In genomic region chrX:153318811-153319210, GRCh38 we compare ENCODE assay signal across 39 cellular contexts. TPM values are rescaled to one million over a fixed set of nuclear protein-coding genes. Genes with fewer than 3 reads are reported as not detected.
"Had no signal": no experiment of that assay in that cellular context is flagged by ENCODE, and none has a peak within 500 bp of the region (broad histone marks: within the 10 kb centered on the region; RNA-seq: fewer than 3 reads in every experiment).

No MANE protein-coding gene starts in this region.

- H3K4me3 ChIP-seq: ascending aorta, cardiac muscle cell had no signal

- H3K4me1 ChIP-seq: ascending aorta had no signal

- H3K36me3 ChIP-seq: ascending aorta, cardiac muscle cell had no signal

- H3K9me3 ChIP-seq: ascending aorta had no signal

- H3K27ac ChIP-seq: ascending aorta, cardiac muscle cell, VCaP had no signal

- H3K27me3 ChIP-seq: ascending aorta had no signal

- H3K36me3 Mint-ChIP-seq: activated CD4-positive, alpha-beta memory T cell treated with anti-CD3 and anti-CD28 coated beads for 36 hours; activated naive CD4-positive, alpha-beta T cell treated with anti-CD3 and anti-CD28 coated beads, Interleukin-2, amount 10 ng/mL, durations not matched to agents 7 days and 5 days; activated naive CD4-positive, alpha-beta T cell treated with anti-CD3 and anti-CD28 coated beads, Interleukin-2, amount 50 U/mL, for 24 hours; activated naive CD8-positive, alpha-beta T cell; activated naive CD8-positive, alpha-beta T cell treated with anti-CD3 and anti-CD28 coated beads, Interleukin-2, amount 10 ng/mL, durations not matched to agents 7 days and 5 days; brain had no signal

- H3K4me1 Mint-ChIP-seq: activated B cell treated with CpG ODN at 0.5 μM for 24 hours; activated CD4-positive, alpha-beta T cell treated with anti-CD3 and anti-CD28 coated beads, Interleukin-2, amount 10 ng/mL, durations not matched to agents 24 days and 14 days; activated naive CD8-positive, alpha-beta T cell treated with anti-CD3 and anti-CD28 coated beads, Interleukin-2, amount 10 ng/mL, durations not matched to agents 7 days and 5 days; activated T-helper 17 cell treated with anti-CD3 and anti-CD28 coated beads, Interleukin-2, amount 50 U/mL, for 72 hours; brain; central memory CD8-positive, alpha-beta T cell had no signal

- ATAC-seq: activated CD8-positive, alpha-beta T cell treated with anti-CD3 and anti-CD28 coated beads for 36 hours; activated naive CD8-positive, alpha-beta T cell treated with anti-CD3 and anti-CD28 coated beads, Interleukin-2, amount 50 U/mL, for 24 hours; activated T-cell treated with anti-CD3 and anti-CD28 coated beads, Interleukin-2, amount 50 U/mL, for 4 hours; activated T-cell treated with anti-CD3 and anti-CD28 coated beads, Interleukin-2, amount 50 U/mL, for 72 hours; activated T-helper 17 cell treated with anti-CD3 and anti-CD28 coated beads, Interleukin-2, amount 50 U/mL, for 72 hours had no signal

- H3K4me3 Mint-ChIP-seq: activated B cell treated with CpG ODN at 0.5 μM for 24 hours; activated CD4-positive, alpha-beta memory T cell treated with anti-CD3 and anti-CD28 coated beads for 36 hours; activated CD4-positive, alpha-beta T cell treated with anti-CD3 and anti-CD28 coated beads, Interleukin-2, amount 10 ng/mL, durations not matched to agents 24 days and 14 days; activated CD8-positive, alpha-beta T cell treated with anti-CD3 and anti-CD28 coated beads for 36 hours; activated naive CD4-positive, alpha-beta T cell treated with anti-CD3 and anti-CD28 coated beads, Interleukin-2, amount 10 ng/mL, durations not matched to agents 7 days and 5 days; activated naive CD4-positive, alpha-beta T cell treated with anti-CD3 and anti-CD28 coated beads, Interleukin-2, amount 50 U/mL, for 24 hours; activated naive CD8-positive, alpha-beta T cell; activated naive CD8-positive, alpha-beta T cell treated with anti-CD3 and anti-CD28 coated beads, Interleukin-2, amount 10 ng/mL, durations not matched to agents 7 days and 5 days; activated naive CD8-positive, alpha-beta T cell treated with anti-CD3 and anti-CD28 coated beads, Interleukin-2, amount 50 U/mL, for 24 hours; activated T-cell treated with anti-CD3 and anti-CD28 coated beads, Interleukin-2, amount 50 U/mL, for 4 hours; activated T-cell treated with anti-CD3 and anti-CD28 coated beads, Interleukin-2, amount 50 U/mL, for 72 hours; activated T-helper 1 cell treated with anti-CD3 and anti-CD28 coated beads, Interleukin-12 subunit alpha, Interleukin-12 subunit beta, Interleukin-2, Interleukin-4 antibody, amounts not matched to agents 30 ng/mL and 10 ng/mL and 1 ng/mL, durations not matched to agents 14 hours and 24 hours and 36 hours; activated T-helper 17 cell treated with anti-CD3 and anti-CD28 coated beads, Interleukin-2, amount 50 U/mL, for 72 hours; brain; central memory CD8-positive, alpha-beta T cell; T-helper 1 cell treated with Interleukin-12 subunit alpha and Interleukin-12 subunit beta and Interleukin-4 antibody, amounts not matched to agents 30 μg/mL and 1 μg/mL, for 36 hours; T-helper 2 cell treated with Interferon-gamma antibody and Interleukin-4, amounts not matched to agents 5 μg/mL and 100 μg/mL, for 36 hours had no signal

- H3K9me3 Mint-ChIP-seq: activated B cell treated with CpG ODN at 0.5 μM for 24 hours; activated CD4-positive, alpha-beta memory T cell treated with anti-CD3 and anti-CD28 coated beads for 36 hours; activated CD4-positive, alpha-beta T cell treated with anti-CD3 and anti-CD28 coated beads, Interleukin-2, amount 10 ng/mL, durations not matched to agents 24 days and 14 days; activated CD8-positive, alpha-beta T cell treated with anti-CD3 and anti-CD28 coated beads for 36 hours; activated naive CD4-positive, alpha-beta T cell treated with anti-CD3 and anti-CD28 coated beads, Interleukin-2, amount 10 ng/mL, durations not matched to agents 7 days and 5 days; activated naive CD4-positive, alpha-beta T cell treated with anti-CD3 and anti-CD28 coated beads, Interleukin-2, amount 50 U/mL, for 24 hours; activated naive CD8-positive, alpha-beta T cell treated with anti-CD3 and anti-CD28 coated beads, Interleukin-2, amount 10 ng/mL, durations not matched to agents 7 days and 5 days; activated naive CD8-positive, alpha-beta T cell treated with anti-CD3 and anti-CD28 coated beads, Interleukin-2, amount 50 U/mL, for 24 hours; activated T-cell treated with anti-CD3 and anti-CD28 coated beads, Interleukin-2, amount 50 U/mL, for 4 hours; activated T-cell treated with anti-CD3 and anti-CD28 coated beads, Interleukin-2, amount 50 U/mL, for 72 hours; activated T-helper 1 cell treated with anti-CD3 and anti-CD28 coated beads, Interleukin-12 subunit alpha, Interleukin-12 subunit beta, Interleukin-2, Interleukin-4 antibody, amounts not matched to agents 30 ng/mL and 10 ng/mL and 1 ng/mL, durations not matched to agents 14 hours and 24 hours and 36 hours; activated T-helper 17 cell treated with anti-CD3 and anti-CD28 coated beads, Interleukin-2, amount 50 U/mL, for 72 hours; central memory CD8-positive, alpha-beta T cell; T-helper 1 cell treated with Interleukin-12 subunit alpha and Interleukin-12 subunit beta and Interleukin-4 antibody, amounts not matched to agents 30 μg/mL and 1 μg/mL, for 36 hours; T-helper 2 cell treated with Interferon-gamma antibody and Interleukin-4, amounts not matched to agents 5 μg/mL and 100 μg/mL, for 36 hours had no signal

- DNase-seq: activated B cell treated with CpG ODN at 0.5 μM for 24 hours; activated CD4-positive, alpha-beta memory T cell treated with anti-CD3 and anti-CD28 coated beads for 36 hours; activated CD4-positive, alpha-beta T cell treated with anti-CD3 and anti-CD28 coated beads for 4 hours; activated CD4-positive, alpha-beta T cell treated with anti-CD3 and anti-CD28 coated beads, Interleukin-2, amount 10 ng/mL, durations not matched to agents 24 days and 14 days; activated CD4-positive, alpha-beta T cell treated with anti-CD3 and anti-CD28 coated beads, Interleukin-2, amount 50 U/mL, for 1 hour; activated CD4-positive, alpha-beta T cell treated with anti-CD3 and anti-CD28 coated beads, Interleukin-2, amount 50 U/mL, for 4 hours; activated CD4-positive, CD25-positive, alpha-beta regulatory T cell treated with anti-CD3 and anti-CD28 coated beads, Interleukin-2, amount 50 U/mL, for 72 hours; activated CD8-positive, alpha-beta memory T cell treated with anti-CD3 and anti-CD28 coated beads, Interleukin-2, amount 50 U/mL, for 4 hours; activated CD8-positive, alpha-beta T cell treated with anti-CD3 and anti-CD28 coated beads for 36 hours; activated effector memory CD4-positive, alpha-beta T cell treated with anti-CD3 and anti-CD28 coated beads, Interleukin-2, amount 50 U/mL, for 16 hours; activated gamma-delta T cell treated with Interleukin-2 at 50 U/mL for 16 hours; activated naive CD4-positive, alpha-beta T cell treated with anti-CD3 and anti-CD28 coated beads, Interleukin-2, amount 10 ng/mL, durations not matched to agents 7 days and 5 days; activated naive CD4-positive, alpha-beta T cell treated with Interleukin-2 at 50 U/mL for 16 hours; activated naive CD8-positive, alpha-beta T cell treated with anti-CD3 and anti-CD28 coated beads, Interleukin-2, amount 10 ng/mL, durations not matched to agents 7 days and 5 days; activated naive CD8-positive, alpha-beta T cell treated with anti-CD3 and anti-CD28 coated beads, Interleukin-2, amount 50 U/mL, for 24 hours; activated T-cell treated with anti-CD3 and anti-CD28 coated beads for 4 hours; activated T-cell treated with anti-CD3 and anti-CD28 coated beads, Interleukin-2, amount 50 U/mL, for 1 hour; activated T-cell treated with anti-CD3 and anti-CD28 coated beads, Interleukin-2, amount 50 U/mL, for 4 hours; activated T-cell treated with anti-CD3 and anti-CD28 coated beads, Interleukin-2, amount 50 U/mL, for 72 hours; amygdala; anterior cingulate cortex; caudate nucleus; T-helper 1 cell; T-helper 2 cell; T-helper 9 cell had no signal

- H3K27me3 Mint-ChIP-seq: activated CD4-positive, alpha-beta memory T cell treated with anti-CD3 and anti-CD28 coated beads for 36 hours; activated naive CD4-positive, alpha-beta T cell treated with anti-CD3 and anti-CD28 coated beads, Interleukin-2, amount 50 U/mL, for 24 hours had no signal

- H3K27ac Mint-ChIP-seq: activated B cell treated with CpG ODN at 0.5 μM for 24 hours; activated CD4-positive, alpha-beta memory T cell treated with anti-CD3 and anti-CD28 coated beads for 36 hours; activated CD4-positive, alpha-beta T cell treated with anti-CD3 and anti-CD28 coated beads, Interleukin-2, amount 10 ng/mL, durations not matched to agents 24 days and 14 days; activated CD8-positive, alpha-beta T cell treated with anti-CD3 and anti-CD28 coated beads for 36 hours; activated naive CD4-positive, alpha-beta T cell treated with anti-CD3 and anti-CD28 coated beads, Interleukin-2, amount 10 ng/mL, durations not matched to agents 7 days and 5 days; activated naive CD4-positive, alpha-beta T cell treated with anti-CD3 and anti-CD28 coated beads, Interleukin-2, amount 50 U/mL, for 24 hours; activated naive CD8-positive, alpha-beta T cell; activated naive CD8-positive, alpha-beta T cell treated with anti-CD3 and anti-CD28 coated beads, Interleukin-2, amount 10 ng/mL, durations not matched to agents 7 days and 5 days; activated naive CD8-positive, alpha-beta T cell treated with anti-CD3 and anti-CD28 coated beads, Interleukin-2, amount 50 U/mL, for 24 hours; activated T-cell treated with anti-CD3 and anti-CD28 coated beads, Interleukin-2, amount 50 U/mL, for 72 hours; activated T-helper 1 cell treated with anti-CD3 and anti-CD28 coated beads, Interleukin-12 subunit alpha, Interleukin-12 subunit beta, Interleukin-2, Interleukin-4 antibody, amounts not matched to agents 30 ng/mL and 10 ng/mL and 1 ng/mL, durations not matched to agents 14 hours and 24 hours and 36 hours; activated T-helper 17 cell treated with anti-CD3 and anti-CD28 coated beads, Interleukin-2, amount 50 U/mL, for 72 hours; brain; T-helper 1 cell treated with Interleukin-12 subunit alpha and Interleukin-12 subunit beta and Interleukin-4 antibody, amounts not matched to agents 30 μg/mL and 1 μg/mL, for 36 hours; T-helper 2 cell treated with Interferon-gamma antibody and Interleukin-4, amounts not matched to agents 5 μg/mL and 100 μg/mL, for 36 hours had no signal

RNA-seq across cellular contexts. Expression of gene PNMA6F, which starts 2.8 kb away (rescaled TPM):
- total RNA-seq: activated B cell treated with CpG ODN at 0.5 μM for 24 hours; activated CD4-positive, alpha-beta memory T cell treated with anti-CD3 and anti-CD28 coated beads for 36 hours; activated CD4-positive, alpha-beta T cell treated with anti-CD3 and anti-CD28 coated beads, Interleukin-2, amount 10 ng/mL, durations not matched to agents 24 days and 14 days; activated CD8-positive, alpha-beta memory T cell treated with anti-CD3 and anti-CD28 coated beads for 36 hours; activated CD8-positive, alpha-beta T cell treated with anti-CD3 and anti-CD28 coated beads for 36 hours; activated naive CD8-positive, alpha-beta T cell treated with anti-CD3 and anti-CD28 coated beads, Interleukin-2, amount 10 ng/mL, durations not matched to agents 7 days and 5 days; activated T-cell treated with anti-CD3 and anti-CD28 coated beads, Interleukin-2, amount 50 U/mL, for 4 hours; activated T-cell treated with anti-CD3 and anti-CD28 coated beads, Interleukin-2, amount 50 U/mL, for 72 hours; activated T-helper 1 cell treated with anti-CD3 and anti-CD28 coated beads, Interleukin-12 subunit alpha, Interleukin-12 subunit beta, Interleukin-2, Interleukin-4 antibody, amounts not matched to agents 30 ng/mL and 10 ng/mL and 1 ng/mL, durations not matched to agents 14 hours and 24 hours and 36 hours; activated T-helper 17 cell treated with anti-CD3 and anti-CD28 coated beads, Interleukin-2, amount 50 U/mL, for 72 hours; ascending aorta; bronchial epithelial cell; cardiac muscle cell had no signal
- polyA plus RNA-seq: adipose tissue, cardiac muscle cell had no signal
